In genomic region chr9:135223831-135224230, GRCh38 we compare ENCODE assay signal across 14 cellular contexts.
"Had no signal": no experiment of that assay in that cellular context is flagged by ENCODE, and none has a peak within 500 bp of the region (broad histone marks: within the 10 kb centered on the region; RNA-seq: fewer than 3 reads in every experiment).

No MANE protein-coding gene starts in this region.

- DNase-seq: activated CD4-positive, alpha-beta memory T cell treated with anti-CD3 and anti-CD28 coated beads for 36 hours; activated gamma-delta T cell treated with Interleukin-2 at 50 U/mL for 16 hours; activated naive CD8-positive, alpha-beta T cell treated with anti-CD3 and anti-CD28 coated beads, Interleukin-2, amount 10 ng/mL, durations not matched to agents 7 days and 5 days; activated T-cell treated with anti-CD3 and anti-CD28 coated beads, Interleukin-2, amount 50 U/mL, for 48 hours; effector CD4-positive, alpha-beta T cell; midbrain; naive B cell; small intestine; T-cell; T1000; uterus had no signal

- H3K4me1 Mint-ChIP-seq: activated naive CD8-positive, alpha-beta T cell treated with anti-CD3 and anti-CD28 coated beads, Interleukin-2, amount 10 ng/mL, durations not matched to agents 7 days and 5 days; naive B cell; T-cell had no signal

- H3K27me3 Mint-ChIP-seq: activated CD4-positive, alpha-beta memory T cell treated with anti-CD3 and anti-CD28 coated beads for 36 hours; activated naive CD8-positive, alpha-beta T cell treated with anti-CD3 and anti-CD28 coated beads, Interleukin-2, amount 10 ng/mL, durations not matched to agents 7 days and 5 days had no signal

- H3K27ac ChIP-seq: ascending aorta, cardiac muscle cell, coronary artery, uterus had no signal

- ATAC-seq: T-cell had no signal

- H3K4me3 ChIP-seq: ascending aorta, cardiac muscle cell, coronary artery, uterus had no signal

- H3K4me1 ChIP-seq: ascending aorta, uterus had no signal

- H3K9me3 Mint-ChIP-seq: activated CD4-positive, alpha-beta memory T cell treated with anti-CD3 and anti-CD28 coated beads for 36 hours; activated naive CD8-positive, alpha-beta T cell treated with anti-CD3 and anti-CD28 coated beads, Interleukin-2, amount 10 ng/mL, durations not matched to agents 7 days and 5 days; naive B cell; T-cell had no signal

- H3K36me3 Mint-ChIP-seq: activated CD4-positive, alpha-beta memory T cell treated with anti-CD3 and anti-CD28 coated beads for 36 hours; activated naive CD8-positive, alpha-beta T cell treated with anti-CD3 and anti-CD28 coated beads, Interleukin-2, amount 10 ng/mL, durations not matched to agents 7 days and 5 days; naive B cell; T-cell had no signal

- H3K4me3 Mint-ChIP-seq: activated CD4-positive, alpha-beta memory T cell treated with anti-CD3 and anti-CD28 coated beads for 36 hours; activated naive CD8-positive, alpha-beta T cell treated with anti-CD3 and anti-CD28 coated beads, Interleukin-2, amount 10 ng/mL, durations not matched to agents 7 days and 5 days; naive B cell; T-cell had no signal

- H3K27ac Mint-ChIP-seq: activated CD4-positive, alpha-beta memory T cell treated with anti-CD3 and anti-CD28 coated beads for 36 hours; activated naive CD8-positive, alpha-beta T cell treated with anti-CD3 and anti-CD28 coated beads, Interleukin-2, amount 10 ng/mL, durations not matched to agents 7 days and 5 days; naive B cell; T-cell had no signal

- H3K27me3 ChIP-seq: cardiac muscle cell, uterus had no signal

- H3K9me3 ChIP-seq: ascending aorta, uterus had no signal

- H3K36me3 ChIP-seq: ascending aorta, cardiac muscle cell, uterus had no signal
